15 cellular contexts compared by ENCODE assay signal in genomic region chr9:87081523-87081922, GRCh38.
A peak's percentile ranks its signal among the peaks of the same experiment; 100 is the strongest.
DNase-seq lines count a peak whose midpoint lies in the region; ATAC-seq and TF ChIP-seq lines count a peak whose summit lies in the region.
"Had no signal": no experiment of that assay in that cellular context is flagged by ENCODE, and none has a peak within 500 bp of the region (broad histone marks: within the 10 kb centered on the region; RNA-seq: fewer than 3 reads in every experiment).

No MANE protein-coding gene starts in this region.

- peak overlapping the region; percentile 8 for H2BK120ac ChIP-seq in trophoblast cell (ENCODE audit: insufficient read depth, low read length, poor library complexity)

- TF ChIP-seq CTCF in hepatocyte (IDR thresholded peaks at IDR 0.05; ENCODE audit: poor library complexity) (no peak), smooth muscle cell (IDR thresholded peaks at IDR 0.05; ENCODE audit: borderline replicate concordance, insufficient read depth, poor library complexity, severe bottlenecking) (no peak)

- H3K79me1 ChIP-seq in trophoblast cell (ENCODE audit: low read length), result peaks cover 23% of the 10 kb centered on the region

- no peak overlapping the region for H2AK5ac ChIP-seq in trophoblast cell (ENCODE audit: low read length)

- no peaks in the 10 kb centered on the region for H4K20me1 ChIP-seq in hepatocyte (ENCODE audit: insufficient read depth, poor library complexity, severe bottlenecking)
- no peaks in the 10 kb centered on the region for H4K20me1 ChIP-seq in smooth muscle cell (ENCODE audit: low read depth)
- H4K20me1 ChIP-seq: BLaER1 had no signal

- H3K4ac ChIP-seq in trophoblast cell (ENCODE audit: low read depth, low read length), result no peak overlapping the region

- no peak for TF ChIP-seq POLR2A in GM18505 (IDR thresholded peaks at IDR 0.05; ENCODE audit: borderline replicate concordance, extremely low read depth, insufficient read depth, insufficient read length)

- H4K12ac ChIP-seq in trophoblast cell (ENCODE audit: low read depth, low read length), result no peak overlapping the region

- H3K9me3 ChIP-seq in hepatocyte (ENCODE audit: low read depth) (no peaks in the 10 kb centered on the region), trophoblast cell (ENCODE audit: insufficient read depth, low read depth, low read length) (peaks cover 4% of the 10 kb centered on the region), smooth muscle cell (replicated peaks; ENCODE audit: low read depth) (no peaks in the 10 kb centered on the region), MG63 (no peaks in the 10 kb centered on the region)

- H3K9ac ChIP-seq in trophoblast cell (ENCODE audit: low read length) (no peak overlapping the region), smooth muscle cell (ENCODE audit: low read depth) (no peak overlapping the region)
- H3K9ac ChIP-seq: BLaER1 had no signal

- H3K9me2 ChIP-seq in hepatocyte (replicated peaks; ENCODE audit: insufficient read depth), result no peaks in the 10 kb centered on the region

- peak overlapping the region; percentile 20 for H2BK12ac ChIP-seq in trophoblast cell (ENCODE audit: low read length)

- H2BK5ac ChIP-seq in trophoblast cell (ENCODE audit: low read depth, low read length, poor library complexity), result no peak overlapping the region

- H3K18ac ChIP-seq in trophoblast cell (ENCODE audit: low read length), result no peak overlapping the region

- no peak overlapping the region for H3K14ac ChIP-seq in trophoblast cell (ENCODE audit: low read length)

- no peak for ATAC-seq in stimulated activated naive CD8-positive, alpha-beta T cell treated with anti-CD3 and anti-CD28 coated beads, Interleukin-15, Interleukin-2, amounts not matched to agents 100 U/mL and 50 U/mL, for 24 hours
- ATAC-seq in GM18505 (IDR thresholded peaks at IDR 0.05; ENCODE audit: unreplicated experiment), result no peak

- H2AFZ ChIP-seq in hepatocyte (no peak overlapping the region), trophoblast cell (ENCODE audit: insufficient read depth, low read length, poor library complexity) (no peak overlapping the region), smooth muscle cell (ENCODE audit: low read depth) (no peak overlapping the region)

- H3F3A ChIP-seq in smooth muscle cell (ENCODE audit: low read depth), result peaks cover 24% of the 10 kb centered on the region

- no peaks in the 10 kb centered on the region for H3K27me3 ChIP-seq in hepatocyte
- H3K27me3 ChIP-seq in trophoblast cell (ENCODE audit: insufficient read depth, low read length), result no peaks in the 10 kb centered on the region
- H3K27me3 ChIP-seq in smooth muscle cell (ENCODE audit: low read depth), result no peaks in the 10 kb centered on the region
- no peaks in the 10 kb centered on the region for H3K27me3 ChIP-seq in MG63
- H3K27me3 ChIP-seq: BLaER1 had no signal

- 76% methylated on average over 1 of the region's 1 CpG for WGBS in hepatocyte (ENCODE audit: low lambda C conversion rate, missing lambda C conversion rate)
- WGBS in trophoblast cell (ENCODE audit: extremely low coverage, insufficient coverage, insufficient read length), result no CpG with 5 or more reads among the region's 1 CpG
- WGBS in smooth muscle cell (ENCODE audit: low lambda C conversion rate), result 72% methylated on average over 1 of the region's 1 CpG

- H3K4me1 ChIP-seq in hepatocyte (ENCODE audit: insufficient read depth) (peaks cover 11% of the 10 kb centered on the region), trophoblast cell (ENCODE audit: control insufficient read depth in 1 of 2, insufficient read depth in 2 of 2, low read length in 2 of 2) (peaks cover 6 to 21% of the 10 kb centered on the region in 2 experiments), smooth muscle cell (ENCODE audit: low read depth) (peaks cover 5% of the 10 kb centered on the region)
- H3K4me1 ChIP-seq: BLaER1 had no signal

- H3K36me3 ChIP-seq in hepatocyte (replicated peaks; ENCODE audit: insufficient read depth, low read depth), result no peaks in the 10 kb centered on the region
- H3K36me3 ChIP-seq in trophoblast cell (ENCODE audit: control insufficient read depth in 1 of 2, insufficient read depth in 2 of 2, low read length in 2 of 2), result no peaks in the 10 kb centered on the region
- H3K36me3 ChIP-seq in smooth muscle cell (ENCODE audit: low read depth), result no peaks in the 10 kb centered on the region
- H3K36me3 ChIP-seq in MG63, result no peaks in the 10 kb centered on the region
- H3K36me3 ChIP-seq: BLaER1 had no signal

- H3K79me2 ChIP-seq in hepatocyte (no peaks in the 10 kb centered on the region), trophoblast cell (ENCODE audit: control insufficient read depth, insufficient read depth, low read length, poor library complexity) (no peaks in the 10 kb centered on the region), smooth muscle cell (ENCODE audit: low read depth) (no peaks in the 10 kb centered on the region)

- H3K27ac ChIP-seq in hepatocyte (peak overlapping the region; percentile 80), trophoblast cell (ENCODE audit: low read depth, low read length) (peak overlapping the region; percentile 88), smooth muscle cell (ENCODE audit: low read depth) (peak overlapping the region; percentile 69)
- H3K27ac ChIP-seq: BLaER1 had no signal

- H3K23ac ChIP-seq in trophoblast cell (ENCODE audit: low read length), result no peak overlapping the region

- H3K4me3 ChIP-seq in hepatocyte (no peak overlapping the region), trophoblast cell (ENCODE audit: low read depth, low read length) (no peak overlapping the region), smooth muscle cell (no peak overlapping the region), MG63 (no peak overlapping the region)
- H3K4me3 ChIP-seq: BLaER1 had no signal

- DNase-seq in hepatocyte (ENCODE audit: low spot score) (no peak), trophoblast cell (no peak), smooth muscle cell (lab: John Stamatoyannopoulos, UW; ENCODE audit: unreplicated experiment) (no peak), KG1 (lab: John Stamatoyannopoulos, UW) (no peak), MG63 (no peak)
- no peak for DNase-seq in stimulated activated naive CD8-positive, alpha-beta T cell treated with anti-CD3 and anti-CD28 coated beads, Interleukin-15, Interleukin-2, amounts not matched to agents 100 U/mL and 50 U/mL, for 24 hours
- DNase-seq: 8988T; CD4-positive, alpha-beta memory T cell; DMS153; DMS79; GF-D8; GOT3; HFFc6 had no signal

- H3K4me2 ChIP-seq in hepatocyte, result peak overlapping the region; percentile 44
- no peak overlapping the region for H3K4me2 ChIP-seq in trophoblast cell (ENCODE audit: low read length)
- H3K4me2 ChIP-seq in smooth muscle cell, result peak overlapping the region; percentile 17
- H3K4me2 ChIP-seq: BLaER1 had no signal

- H4K91ac ChIP-seq in trophoblast cell (ENCODE audit: low read depth, low read length), result no peak overlapping the region

- no peak overlapping the region for H4K8ac ChIP-seq in trophoblast cell (ENCODE audit: low read depth, low read length)
